ENCODE assay signal across 8 cellular contexts in the genomic region with DNA sequence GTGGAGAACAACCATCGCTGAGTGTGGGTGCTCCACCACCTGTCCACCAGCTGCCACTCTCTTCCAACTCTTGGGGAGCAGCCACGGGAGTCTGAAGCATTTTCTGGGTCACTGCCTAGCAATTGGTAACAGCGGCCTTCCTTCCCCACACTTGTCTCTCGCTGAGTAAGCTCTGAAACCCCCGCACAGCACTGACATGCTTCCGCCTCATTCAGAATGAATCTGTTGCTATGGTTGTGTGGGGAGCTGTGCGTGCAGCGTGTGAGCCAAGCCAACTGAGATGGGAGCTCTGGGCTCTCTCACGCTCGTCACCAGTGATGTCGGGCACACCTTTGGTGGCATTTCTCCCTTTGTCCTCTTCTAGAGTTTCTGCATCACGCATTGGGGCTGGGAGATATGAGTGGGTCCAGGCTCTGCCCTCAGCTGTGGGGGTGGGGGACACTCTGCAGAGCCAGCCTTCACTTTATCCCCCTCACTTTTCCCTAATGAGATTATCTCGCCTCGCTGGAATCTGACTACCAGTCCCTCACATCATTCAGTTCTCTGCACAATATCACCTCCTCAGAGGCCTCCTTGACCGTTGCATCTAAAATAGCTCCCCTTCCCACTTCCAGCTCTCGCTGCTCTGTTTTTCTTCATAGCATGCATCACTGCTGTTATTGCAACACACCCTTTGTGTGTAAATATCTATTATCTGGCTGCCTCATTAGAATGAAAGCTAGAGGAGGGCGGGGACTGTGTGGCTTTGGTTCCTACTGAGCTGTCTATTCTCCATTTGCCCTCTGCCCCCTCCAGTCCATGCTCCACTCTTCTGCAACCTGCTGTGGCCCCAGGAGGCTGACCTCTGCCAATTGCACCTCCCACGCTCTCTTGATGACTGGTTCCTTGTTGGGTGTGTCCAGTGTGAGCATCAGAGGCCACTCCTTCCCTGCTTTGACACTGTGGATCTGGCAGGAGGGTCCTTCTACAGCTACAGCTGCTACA.
DNase-seq lines count a peak whose midpoint lies in the region; ATAC-seq and TF ChIP-seq lines count a peak whose summit lies in the region.

No MANE protein-coding gene starts in this region.

- ATAC-seq in GM18519 (IDR thresholded peaks at IDR 0.05; ENCODE audit: low FRiP score, unreplicated experiment): peak; percentile 74
- peak; percentile 75 for ATAC-seq in HG02678 (IDR thresholded peaks at IDR 0.05; ENCODE audit: unreplicated experiment)

- H3K36me3 Mint-ChIP-seq in type B pancreatic cell: no peaks in the 10 kb centered on the region

- DNase-seq in NCI-H524 treated with DMSO at 0.1 percent for 48 hours (lab: John Stamatoyannopoulos, UW) (peak; percentile 7), hypothalamus (lab: John Stamatoyannopoulos, UW) (peak in 26 of 51 donors; percentile 6 to 83 (median 34)), NCI-H2081 treated with DMSO at 0.1 percent for 48 hours (lab: John Stamatoyannopoulos, UW) (no peak), OCI-M2 (lab: John Stamatoyannopoulos, UW; ENCODE audit: unreplicated experiment) (no peak), type B pancreatic cell (ENCODE audit: extremely low spot score, unreplicated experiment) (no peak)
- no peak for DNase-seq in activated effector memory CD4-positive, alpha-beta T cell treated with Interleukin-2 at 50 U/mL for 16 hours

- no peak overlapping the region for H3K27ac Mint-ChIP-seq in type B pancreatic cell

- H3K9me3 Mint-ChIP-seq in type B pancreatic cell: no peaks in the 10 kb centered on the region

- H3K4me3 Mint-ChIP-seq in type B pancreatic cell: no peak overlapping the region

- H3K27me3 Mint-ChIP-seq in type B pancreatic cell: peaks cover 27% of the 10 kb centered on the region

- H3K4me1 Mint-ChIP-seq in type B pancreatic cell (ENCODE audit: unreplicated experiment): peaks cover 16% of the 10 kb centered on the region

- TF ChIP-seq CTCF in type B pancreatic cell (conservative IDR thresholded peaks at IDR 0.05): no peak

Comparison
In these comparisons a context has a peak if more than half of its experiments do, and no peak if none do; other contexts are left out.
1. DNase-seq: peak in NCI-H524 treated with DMSO at 0.1 percent for 48 hours (single experiment) and hypothalamus (26 of 51); none in activated effector memory CD4-positive, alpha-beta T cell treated with Interleukin-2 at 50 U/mL for 16 hours (single experiment), NCI-H2081 treated with DMSO at 0.1 percent for 48 hours (single experiment), OCI-M2 (single experiment) and type B pancreatic cell (single experiment).